ENCODE assay signal across 14 cellular contexts in the genomic region with DNA sequence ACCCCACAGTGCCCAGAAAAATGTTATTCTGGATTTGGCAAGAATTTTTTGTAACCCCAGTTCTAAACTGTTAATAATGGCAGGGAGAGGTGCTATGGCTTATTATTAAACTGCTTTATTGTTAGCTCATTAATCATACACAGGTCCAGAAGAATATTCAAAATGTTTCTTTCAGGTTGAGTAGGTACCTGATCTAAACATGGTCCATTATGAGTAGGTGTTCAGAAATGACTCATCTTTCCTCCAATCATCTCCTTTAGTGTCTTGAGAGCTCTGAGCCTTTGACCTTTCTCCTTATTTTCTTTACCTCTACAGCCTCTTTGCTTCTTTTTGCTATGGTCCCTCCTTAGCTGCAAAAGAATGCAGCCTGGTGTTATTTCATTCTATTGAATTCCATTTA.
A peak's percentile ranks its signal among the peaks of the same experiment; 100 is the strongest.
DNase-seq lines count a peak whose midpoint lies in the region; ATAC-seq, FAIRE-seq and TF ChIP-seq lines count a peak whose summit lies in the region.
"Had no signal": no experiment of that assay in that cellular context is flagged by ENCODE, and none has a peak within 500 bp of the region (broad histone marks: within the 10 kb centered on the region; RNA-seq: fewer than 3 reads in every experiment).

No MANE protein-coding gene starts in this region.

- H3K36me3 Mint-ChIP-seq in neural progenitor cell, result no peaks in the 10 kb centered on the region

- no peaks in the 10 kb centered on the region for H4K20me1 ChIP-seq in neural progenitor cell (ENCODE audit: low read depth)
- H4K20me1 ChIP-seq: BLaER1 had no signal

- H3K9ac ChIP-seq in neural progenitor cell, result no peak overlapping the region
- H3K9ac ChIP-seq: BLaER1 had no signal

- DNase-seq in GM12892 (ENCODE audit: insufficient read length) (no peak), GM19239 (ENCODE audit: insufficient read length, low spot score) (peak; percentile 10), GF-D8 (lab: John Stamatoyannopoulos, UW) (no peak), neural progenitor cell (ENCODE audit: low spot score) (no peak), medulla oblongata (ENCODE audit: extremely low spot score) (no peak)
- no peak for DNase-seq in stimulated activated CD4-positive, alpha-beta T cell treated with anti-CD3 and anti-CD28 coated beads, Interleukin-4, amount 100 ng/mL, for 1 hour
- DNase-seq: NCI-H1694; stimulated activated CD4-positive, alpha-beta T cell treated with anti-CD3 and anti-CD28 coated beads, Interleukin-4, amount 100 ng/mL, for 4 hours had no signal

- H3K4me3 Mint-ChIP-seq in neural progenitor cell, result no peak overlapping the region

- no peaks in the 10 kb centered on the region for H3K27me3 Mint-ChIP-seq in neural progenitor cell (ENCODE audit: insufficient read depth, low read depth)

- no peak for TF ChIP-seq POLR2A in GM12892 (IDR thresholded peaks at IDR 0.05; ENCODE audit: low read depth, low read length)

- H3K4me3 ChIP-seq in neural progenitor cell, result no peak overlapping the region
- H3K4me3 ChIP-seq: BLaER1 had no signal

- H3K4me2 ChIP-seq in neural progenitor cell, result no peak overlapping the region
- H3K4me2 ChIP-seq: BLaER1 had no signal

- H3K9me3 Mint-ChIP-seq in neural progenitor cell, result no peaks in the 10 kb centered on the region

- no peak for TF ChIP-seq CTCF in neural progenitor cell (IDR thresholded peaks at IDR 0.05)

- no peaks in the 10 kb centered on the region for H3K36me3 ChIP-seq in neural progenitor cell
- H3K36me3 ChIP-seq: neutrophil had no signal

- no peaks in the 10 kb centered on the region for H3K79me2 ChIP-seq in neural progenitor cell (ENCODE audit: low read depth)

- H3K4me1 Mint-ChIP-seq in neural progenitor cell, result peaks cover 11% of the 10 kb centered on the region

- H3K27ac Mint-ChIP-seq in neural progenitor cell, result no peak overlapping the region

- H3K9me3 ChIP-seq in neural progenitor cell (ENCODE audit: low read depth), result no peaks in the 10 kb centered on the region
- H3K9me3 ChIP-seq: neutrophil had no signal

- H3K27me3 ChIP-seq in neural progenitor cell, result no peaks in the 10 kb centered on the region
- H3K27me3 ChIP-seq: BLaER1, neutrophil had no signal

- H3K27ac ChIP-seq in neural progenitor cell, result no peak overlapping the region
- H3K27ac ChIP-seq: BLaER1, neutrophil had no signal

- peaks cover 3% of the 10 kb centered on the region for H3K4me1 ChIP-seq in neural progenitor cell
- H3K4me1 ChIP-seq: BLaER1 had no signal

- H3F3A ChIP-seq in neural progenitor cell (ENCODE audit: low read depth), result no peaks in the 10 kb centered on the region

- FAIRE-seq in GM12892 (lab: Jason Lieb, UNC) (peak; percentile 81), GM19239 (lab: Jason Lieb, UNC) (peak; percentile 97)
- FAIRE-seq: HTR-8/SVneo, keratinocyte had no signal

- no peak overlapping the region for H2AFZ ChIP-seq in neural progenitor cell (replicated peaks)

- ATAC-seq in HG02623 (IDR thresholded peaks at IDR 0.05; ENCODE audit: unreplicated experiment) (peak; percentile 98), HG03378 (IDR thresholded peaks at IDR 0.05; ENCODE audit: unreplicated experiment) (peak; percentile 100)
